10 cellular contexts compared by ENCODE assay signal in the genomic region with DNA sequence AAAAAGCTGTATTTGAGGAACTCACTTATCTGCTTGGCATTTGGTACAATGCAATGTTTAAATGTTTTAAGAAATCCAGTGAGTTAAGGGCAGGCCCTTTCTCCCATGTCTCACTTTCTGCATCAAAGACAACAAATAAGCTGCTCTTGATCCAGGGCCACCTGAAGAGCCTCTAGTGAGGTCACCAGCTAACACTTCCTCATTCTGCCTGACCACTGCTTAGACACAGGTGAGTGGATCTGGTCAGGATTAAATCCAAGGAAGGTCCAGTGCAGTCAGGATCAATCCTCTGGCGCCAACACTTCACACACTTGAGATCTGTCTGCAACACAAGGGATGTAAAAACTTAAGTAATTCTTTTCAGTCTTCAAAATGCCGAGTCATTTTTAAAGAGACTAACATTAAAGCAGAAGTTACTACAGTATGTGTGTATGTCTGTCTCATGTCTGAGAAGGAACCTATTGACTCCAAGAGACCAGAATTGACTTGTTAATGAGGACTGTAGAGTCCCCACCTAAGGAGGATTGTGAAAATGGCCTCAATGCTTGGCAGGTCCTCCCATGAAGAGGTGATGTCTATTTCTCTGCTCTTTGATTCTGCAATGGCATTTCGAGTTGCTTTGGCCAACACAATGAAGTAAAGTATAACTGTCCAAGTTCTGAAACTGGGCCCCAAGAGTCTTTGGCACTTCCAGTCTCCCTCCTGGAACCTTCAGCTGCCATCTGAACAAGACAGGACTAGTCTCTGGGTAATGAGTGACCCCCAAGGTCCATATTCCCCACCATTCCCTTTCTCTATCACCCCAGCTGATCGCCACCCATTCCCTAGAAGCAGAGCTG. TPM values are rescaled to one million over a fixed set of nuclear protein-coding genes. Genes with fewer than 3 reads are reported as not detected.
DNase-seq lines count a peak whose midpoint lies in the region; ATAC-seq and TF ChIP-seq lines count a peak whose summit lies in the region.
"Had no signal": no experiment of that assay in that cellular context is flagged by ENCODE, and none has a peak within 500 bp of the region (broad histone marks: within the 10 kb centered on the region; RNA-seq: fewer than 3 reads in every experiment).

No MANE protein-coding gene starts in this region.

- no peaks in the 10 kb centered on the region for H3K9me3 ChIP-seq in endodermal cell (ENCODE audit: control insufficient read depth, low read length)
- no peaks in the 10 kb centered on the region for H3K9me3 ChIP-seq in thyroid gland
- H3K9me3 ChIP-seq in mucosa of descending colon, result no peaks in the 10 kb centered on the region

- intact Hi-C loops in thyroid gland (cut with DNase I) (no loop called here), mucosa of descending colon (cut with DNase I, micrococcal nuclease) (loop anchor here in 1 of 2 donors (10.0 kb wide), 1 partner anchor 46 kb away; the partner anchor contains the start of gene CREB3L2)

- ATAC-seq in HG03521 (IDR thresholded peaks at IDR 0.05; ENCODE audit: unreplicated experiment) (peak; percentile 38), mucosa of descending colon (no peak), GM19328 (IDR thresholded peaks at IDR 0.05; ENCODE audit: unreplicated experiment) (no peak)
- ATAC-seq: activated naive CD8-positive, alpha-beta T cell treated with anti-CD3 and anti-CD28 coated beads, Interleukin-2, amount 50 U/mL, for 24 hours; natural killer cell treated with Interleukin-12 subunit alpha and Interleukin-12 subunit beta and Interleukin-15 and Interleukin-18, amount 100 ng/mL, for 72 hours had no signal

- H3K27ac ChIP-seq in endodermal cell (ENCODE audit: low read depth, low read length) (no peak overlapping the region), thyroid gland (peak overlapping the region; percentile 85 to 98 (median 89))

- TF ChIP-seq CTCF in endodermal cell (conservative IDR thresholded peaks at IDR 0.05), result no peak
- TF ChIP-seq CTCF in thyroid gland (IDR thresholded peaks at IDR 0.05), result no peak
- TF ChIP-seq CTCF in mucosa of descending colon (IDR thresholded peaks at IDR 0.05), result no peak

- H3K36me3 ChIP-seq in endodermal cell (ENCODE audit: control insufficient read depth, insufficient read depth, low read length), result peaks cover 8% of the 10 kb centered on the region
- no peaks in the 10 kb centered on the region for H3K36me3 ChIP-seq in thyroid gland
- no peaks in the 10 kb centered on the region for H3K36me3 ChIP-seq in mucosa of descending colon (ENCODE audit: low read depth)

- peaks cover 59% of the 10 kb centered on the region for H3K4me1 Mint-ChIP-seq in endodermal cell

- H3K9ac ChIP-seq in endodermal cell (ENCODE audit: extremely low read depth, low read length, poor library complexity, severe bottlenecking), result no peak overlapping the region

- peaks cover 27% of the 10 kb centered on the region for H3K4me1 ChIP-seq in endodermal cell (ENCODE audit: control insufficient read depth, insufficient read depth, low read length)
- peaks cover 82 to 96% of the 10 kb centered on the region in 2 donors for H3K4me1 ChIP-seq in thyroid gland
- peaks cover 11% of the 10 kb centered on the region for H3K4me1 ChIP-seq in mucosa of descending colon (ENCODE audit: low read depth)

- TF ChIP-seq POLR2A in thyroid gland (IDR thresholded peaks at IDR 0.05), result peak in 1 of 2 donors; percentile 71

- no peak overlapping the region for H3K4me3 Mint-ChIP-seq in endodermal cell
- H3K4me3 Mint-ChIP-seq: activated naive CD8-positive, alpha-beta T cell treated with anti-CD3 and anti-CD28 coated beads, Interleukin-2, amount 50 U/mL, for 24 hours; natural killer cell treated with Interleukin-12 subunit alpha and Interleukin-12 subunit beta and Interleukin-15 and Interleukin-18, amount 100 ng/mL, for 72 hours had no signal

- peak overlapping the region; percentile 54 for H3K27ac Mint-ChIP-seq in endodermal cell
- H3K27ac Mint-ChIP-seq: activated naive CD8-positive, alpha-beta T cell treated with anti-CD3 and anti-CD28 coated beads, Interleukin-2, amount 50 U/mL, for 24 hours; natural killer cell treated with Interleukin-12 subunit alpha and Interleukin-12 subunit beta and Interleukin-15 and Interleukin-18, amount 100 ng/mL, for 72 hours had no signal

- peak overlapping the region; percentile 22 for H3K4me3 ChIP-seq in endodermal cell (ENCODE audit: low read length)
- H3K4me3 ChIP-seq in thyroid gland (replicated peaks in 1 of 3), result no peak overlapping the region
- H3K4me3 ChIP-seq in mucosa of descending colon, result no peak overlapping the region

- no peaks in the 10 kb centered on the region for H3K9me3 Mint-ChIP-seq in endodermal cell
- H3K9me3 Mint-ChIP-seq: activated naive CD8-positive, alpha-beta T cell treated with anti-CD3 and anti-CD28 coated beads, Interleukin-2, amount 50 U/mL, for 24 hours; natural killer cell treated with Interleukin-12 subunit alpha and Interleukin-12 subunit beta and Interleukin-15 and Interleukin-18, amount 100 ng/mL, for 72 hours had no signal

- DNase-seq in SKM-1 treated with dmso at 0.1 percent for 144 hours (lab: John Stamatoyannopoulos, UW; ENCODE audit: unreplicated experiment), result peak; percentile 30
- no peak for DNase-seq in SKM-1 (lab: John Stamatoyannopoulos, UW; ENCODE audit: unreplicated experiment)
- DNase-seq in endodermal cell, result no peak
- peak; percentile 86 to 88 for DNase-seq in thyroid gland
- no peak for DNase-seq in NCI-H2107 treated with DMSO at 0.1 percent for 48 hours (lab: John Stamatoyannopoulos, UW; ENCODE audit: unreplicated experiment)
- DNase-seq in mucosa of descending colon, result no peak
- DNase-seq: activated naive CD8-positive, alpha-beta T cell treated with anti-CD3 and anti-CD28 coated beads, Interleukin-2, amount 50 U/mL, for 24 hours had no signal

- H3K27me3 ChIP-seq in endodermal cell (ENCODE audit: control insufficient read depth, insufficient read depth, low read length, poor library complexity, severe bottlenecking) (no peaks in the 10 kb centered on the region), thyroid gland (no peaks in the 10 kb centered on the region)

- H3K36me3 Mint-ChIP-seq in endodermal cell (ENCODE audit: low read depth), result peaks cover 15% of the 10 kb centered on the region
- H3K36me3 Mint-ChIP-seq: natural killer cell treated with Interleukin-12 subunit alpha and Interleukin-12 subunit beta and Interleukin-15 and Interleukin-18, amount 100 ng/mL, for 72 hours had no signal

- 92 to 96% methylated on average over 3 to 4 of the region's 4 CpGs for WGBS in endodermal cell (ENCODE audit: insufficient coverage in 1 of 2, insufficient read length in 1 of 2), 2 experiments
- 55 to 60% methylated on average over 4 of the region's 4 CpGs for WGBS in thyroid gland, 2 donors

- H3K27me3 Mint-ChIP-seq in endodermal cell (ENCODE audit: insufficient read depth), result no peaks in the 10 kb centered on the region
- H3K27me3 Mint-ChIP-seq: activated naive CD8-positive, alpha-beta T cell treated with anti-CD3 and anti-CD28 coated beads, Interleukin-2, amount 50 U/mL, for 24 hours; natural killer cell treated with Interleukin-12 subunit alpha and Interleukin-12 subunit beta and Interleukin-15 and Interleukin-18, amount 100 ng/mL, for 72 hours had no signal

RNA-seq across cellular contexts. Expression of gene CREB3L2, which starts 43.1 kb away (rescaled TPM):
- total RNA-seq in endodermal cell (10 to 100 TPM; 48.2 to 80.2 TPM), thyroid gland (100 to 1,000 TPM in 2 of 4 donors, 10 to 100 TPM in 2; 86.1 to 143 (median 103) TPM), mucosa of descending colon (10 to 100 TPM; 15.8 to 54.3 (median 40.6) TPM)
- polyA plus RNA-seq in endodermal cell (2013, experiment 1 of 2), result 28.1 TPM
- polyA plus RNA-seq in endodermal cell (2013, experiment 2 of 2), result 28.2 TPM

Comparison
In these comparisons a context has a peak if more than half of its experiments do, and no peak if none do; other contexts are left out.
1. DNase-seq: peak in SKM-1 treated with dmso at 0.1 percent for 144 hours (single experiment) and thyroid gland (2 of 2); none in SKM-1 (single experiment), endodermal cell (single experiment), NCI-H2107 treated with DMSO at 0.1 percent for 48 hours (single experiment) and mucosa of descending colon (0 of 3).